ENCODE assay signal across 8 cellular contexts in the genomic region with DNA sequence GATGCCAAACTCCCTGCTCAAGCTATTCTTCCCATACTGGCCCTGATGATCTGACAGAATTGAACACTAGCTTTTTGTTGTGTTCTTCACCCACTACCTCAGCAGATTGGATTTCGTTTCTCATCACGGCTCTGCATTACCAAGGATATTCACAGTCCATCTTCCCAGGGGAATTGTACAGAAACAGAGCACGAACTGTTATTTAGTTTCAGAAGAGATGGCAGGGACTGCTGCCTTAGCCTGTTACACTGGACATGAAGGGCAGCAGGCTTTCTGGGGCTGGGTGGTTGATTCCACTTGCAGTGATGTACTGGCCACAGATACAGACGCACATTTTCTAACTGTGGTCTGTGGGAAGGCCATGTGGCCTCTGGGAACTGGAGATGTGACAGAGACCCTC.
DNase-seq lines count a peak whose midpoint lies in the region; ATAC-seq, FAIRE-seq and TF ChIP-seq lines count a peak whose summit lies in the region.

No MANE protein-coding gene starts in this region.

- peaks cover 90 to 100% (median 98%) of the 10 kb centered on the region in 4 donors for H3K4me1 ChIP-seq in esophagus muscularis mucosa
- H3K4me1 ChIP-seq in psoas muscle = peaks cover 43% of the 10 kb centered on the region
- H3K4me1 ChIP-seq in upper lobe of right lung = peaks cover 51% of the 10 kb centered on the region
- peaks cover 7% of the 10 kb centered on the region; the same call in 1 of the 2 replicates for H3K4me1 ChIP-seq in HepG2 (ENCODE audit: insufficient read depth, low read length)

- TF ChIP-seq RAD21 in HepG2 (CRISPR knock-in tag; IDR thresholded peaks at IDR 0.05) = no peak

- no peak overlapping the region for H3K4me3 ChIP-seq in esophagus muscularis mucosa
- no peak overlapping the region for H3K4me3 ChIP-seq in psoas muscle
- H3K4me3 ChIP-seq in upper lobe of right lung = no peak overlapping the region
- H3K4me3 ChIP-seq in HepG2 (replicated peaks in 1 of 3; ENCODE audit: insufficient read depth in 1 of 3, low read depth in 2 of 3, low read length in 3 of 3) = no peak overlapping the region

- H3K27me3 ChIP-seq in esophagus muscularis mucosa (no peaks in the 10 kb centered on the region), psoas muscle (ENCODE audit: insufficient read depth in 3 of 3, low read length in 2 of 3) (no peaks in the 10 kb centered on the region), upper lobe of right lung (no peaks in the 10 kb centered on the region), HepG2 (ENCODE audit: control insufficient read depth in 1 of 2, insufficient read depth in 2 of 2, low read length in 2 of 2) (no peaks in the 10 kb centered on the region)

- peaks cover 0 to 22% (median 10%) of the 10 kb centered on the region in 4 donors for H3K36me3 ChIP-seq in esophagus muscularis mucosa
- H3K36me3 ChIP-seq in psoas muscle (ENCODE audit: insufficient read depth in 1 of 2, low read depth in 1 of 2) = peaks cover 0 to 21% of the 10 kb centered on the region in 2 donors
- peaks cover 18% of the 10 kb centered on the region for H3K36me3 ChIP-seq in upper lobe of right lung
- peaks cover 26 to 48% of the 10 kb centered on the region in 2 experiments; a peak in 4 of 5 replicates for H3K36me3 ChIP-seq in HepG2 (replicated peaks in 1 of 2; ENCODE audit: control insufficient read depth in 1 of 2, insufficient read depth in 2 of 2, low read length in 2 of 2)

- H3K9ac ChIP-seq in HepG2 (ENCODE audit: insufficient read depth, low read depth, low read length) = no peak overlapping the region

- DNase-seq in RPMI7951 (ENCODE audit: low read depth) (peak; percentile 54), esophagus muscularis mucosa (ENCODE audit: extremely low spot score) (no peak), psoas muscle (no peak), upper lobe of right lung (no peak), cortex of kidney (lab: John Stamatoyannopoulos, UW) (no peak), HPDE6-E6E7 (ENCODE audit: extremely low spot score) (no peak), HepG2 (ENCODE audit: low spot score) (no peak)

- peak; percentile 8 for TF ChIP-seq POLR2A in GM19099 (IDR thresholded peaks at IDR 0.05; ENCODE audit: extremely low read depth, insufficient read length, low read depth)
- TF ChIP-seq POLR2A in esophagus muscularis mucosa (IDR thresholded peaks at IDR 0.05; ENCODE audit: low read depth) = no peak
- no peak for TF ChIP-seq POLR2A in HepG2 (IDR thresholded peaks at IDR 0.05; ENCODE audit: insufficient read depth in 1 of 2, low read depth in 2 of 2, low read length in 2 of 2)

- no peak for ATAC-seq in psoas muscle
- no peak for ATAC-seq in upper lobe of right lung
- no peak for ATAC-seq in HepG2

- intact Hi-C loops in esophagus muscularis mucosa (cut with DNase I) = no loop called here
- intact Hi-C loops in psoas muscle (cut with DNase I) = no loop called here
- intact Hi-C loops in upper lobe of right lung (cut with DNase I) = no loop called here
- intact Hi-C loops in HepG2 (cut with micrococcal nuclease; ENCODE audit: unreplicated experiment) = no loop called here

- no peak overlapping the region for H3K4me2 ChIP-seq in HepG2 (ENCODE audit: low read depth, low read length)

- POLR2A ChIA-PET in HepG2 (lab: Yijun Ruan, JAX) = no interaction called here

- CTCF ChIA-PET in HepG2 (lab: Yijun Ruan, JAX; ENCODE audit: low intra/inter-chr PET ratio, low total read pairs) = no interaction called here

- H3K9me3 ChIP-seq in esophagus muscularis mucosa (no peaks in the 10 kb centered on the region), psoas muscle (no peaks in the 10 kb centered on the region), upper lobe of right lung (no peaks in the 10 kb centered on the region), HepG2 (ENCODE audit: low read length) (no peaks in the 10 kb centered on the region)

- in situ Hi-C loops in HepG2 (cut with HindIII; ENCODE audit: extremely low pct_ligation_motif_present, low pct_unique_long_range_greater_than_20kb) = no loop called here

- H3K27ac ChIP-seq in esophagus muscularis mucosa (replicated peaks in 1 of 4) (peak overlapping the region; percentile 91 to 96 (median 92)), psoas muscle (peak overlapping the region; percentile 17), upper lobe of right lung (no peak overlapping the region), HepG2 (ENCODE audit: extremely low read length, insufficient read depth, low read length) (no peak overlapping the region)

- TF ChIP-seq CTCF in esophagus muscularis mucosa (IDR thresholded peaks at IDR 0.05) = no peak
- TF ChIP-seq CTCF in psoas muscle (IDR thresholded peaks at IDR 0.05) = no peak
- TF ChIP-seq CTCF in upper lobe of right lung (IDR thresholded peaks at IDR 0.05) = no peak
- no peak for TF ChIP-seq CTCF in HepG2 (CRISPR knock-in tag; IDR thresholded peaks at IDR 0.05)

- no peaks in the 10 kb centered on the region for H3K79me2 ChIP-seq in HepG2 (ENCODE audit: insufficient read depth, low read length)

- FAIRE-seq in HepG2 (lab: Jason Lieb, UNC) = no peak

- no TSS peak for BruUV-seq in HepG2 (replicated peaks; lab: Mats Ljungman, UMichigan)

- H4K20me1 ChIP-seq in HepG2 (ENCODE audit: insufficient read depth, low read length) = no peaks in the 10 kb centered on the region

- no peak overlapping the region for H2AFZ ChIP-seq in HepG2 (ENCODE audit: low read length)

- no peak for TF ChIP-seq EP300 in esophagus muscularis mucosa (IDR thresholded peaks at IDR 0.05)
- TF ChIP-seq EP300 in HepG2 (IDR thresholded peaks at IDR 0.05; ENCODE audit: low read depth in 2 of 2, low read length in 2 of 2) = no peak
- TF ChIP-seq EP300 in HepG2 (CRISPR knock-in tag; IDR thresholded peaks at IDR 0.05; ENCODE audit: borderline replicate concordance) = no peak

- 35% methylated on average over 4 of the region's 4 CpGs for WGBS in esophagus muscularis mucosa
- 38 to 63% (median 41%) methylated on average over 4 of the region's 4 CpGs for WGBS in psoas muscle, 3 donors
- WGBS in HepG2 (ENCODE audit: low lambda C conversion rate) = 96% methylated on average over 4 of the region's 4 CpGs

TF ChIP-seq in HepG2, 621 proteins besides CTCF, POLR2A, EP300 and RAD21:
- TF ChIP-seq, protein P1, sequence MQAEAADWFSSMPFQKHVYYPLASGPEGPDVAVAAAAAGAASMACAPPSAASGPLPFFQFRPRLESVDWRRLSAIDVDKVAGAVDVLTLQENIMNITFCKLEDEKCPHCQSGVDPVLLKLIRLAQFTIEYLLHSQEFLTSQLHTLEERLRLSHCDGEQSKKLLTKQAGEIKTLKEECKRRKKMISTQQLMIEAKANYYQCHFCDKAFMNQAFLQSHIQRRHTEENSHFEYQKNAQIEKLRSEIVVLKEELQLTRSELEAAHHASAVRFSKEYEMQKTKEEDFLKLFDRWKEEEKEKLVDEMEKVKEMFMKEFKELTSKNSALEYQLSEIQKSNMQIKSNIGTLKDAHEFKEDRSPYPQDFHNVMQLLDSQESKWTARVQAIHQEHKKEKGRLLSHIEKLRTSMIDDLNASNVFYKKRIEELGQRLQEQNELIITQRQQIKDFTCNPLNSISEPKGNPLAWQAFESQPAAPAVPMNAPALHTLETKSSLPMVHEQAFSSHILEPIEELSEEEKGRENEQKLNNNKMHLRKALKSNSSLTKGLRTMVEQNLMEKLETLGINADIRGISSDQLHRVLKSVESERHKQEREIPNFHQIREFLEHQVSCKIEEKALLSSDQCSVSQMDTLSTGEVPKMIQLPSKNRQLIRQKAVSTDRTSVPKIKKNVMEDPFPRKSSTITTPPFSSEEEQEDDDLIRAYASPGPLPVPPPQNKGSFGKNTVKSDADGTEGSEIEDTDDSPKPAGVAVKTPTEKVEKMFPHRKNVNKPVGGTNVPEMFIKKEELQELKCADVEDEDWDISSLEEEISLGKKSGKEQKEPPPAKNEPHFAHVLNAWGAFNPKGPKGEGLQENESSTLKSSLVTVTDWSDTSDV (CRISPR knock-in tag; IDR thresholded peaks at IDR 0.05) = no peak
- TF ChIP-seq NR2C2 (CRISPR knock-in tag; IDR thresholded peaks at IDR 0.05; ENCODE audit: borderline replicate concordance) = no peak

Comparison
In these comparisons a context has a peak if more than half of its experiments do, and no peak if none do; other contexts are left out.
1. H3K27ac ChIP-seq: peak in esophagus muscularis mucosa (4 of 4) and psoas muscle (single experiment); none in upper lobe of right lung (single experiment) and HepG2 (single experiment).